In genomic region chr3:41076399-41076798, GRCh38 we compare ENCODE assay signal across 24 cellular contexts.
"Had no signal": no experiment of that assay in that cellular context is flagged by ENCODE, and none has a peak within 500 bp of the region (broad histone marks: within the 10 kb centered on the region; RNA-seq: fewer than 3 reads in every experiment).

No MANE protein-coding gene starts in this region.

- H3K4me3 Mint-ChIP-seq: naive thymus-derived CD4-positive, alpha-beta T cell; natural killer cell treated with Interleukin-12 subunit alpha and Interleukin-12 subunit beta and Interleukin-15 and Interleukin-18, amount 100 ng/mL, for 72 hours; stimulated activated naive CD8-positive, alpha-beta T cell treated with anti-CD3 and anti-CD28 coated beads, Interleukin-15, Interleukin-2, amounts not matched to agents 100 ng/mL and 50 ng/mL, for 24 hours had no signal

- H3K36me3 ChIP-seq: heart right ventricle, left lung, pancreas, prostate gland, right lobe of liver, suprapubic skin, thoracic aorta, tibial artery, upper lobe of right lung had no signal

- ATAC-seq: left colon; naive thymus-derived CD4-positive, alpha-beta T cell; natural killer cell treated with Interleukin-12 subunit alpha and Interleukin-12 subunit beta and Interleukin-15 and Interleukin-18, amount 100 ng/mL, for 72 hours; upper lobe of right lung had no signal

- H3K4me3 ChIP-seq: heart right ventricle, left lung, lung, mucosa of descending colon, pancreas, prostate gland, right lobe of liver, suprapubic skin, thoracic aorta, tibial artery, upper lobe of right lung had no signal

- H3K36me3 Mint-ChIP-seq: naive thymus-derived CD4-positive, alpha-beta T cell; natural killer cell treated with Interleukin-12 subunit alpha and Interleukin-12 subunit beta and Interleukin-15 and Interleukin-18, amount 100 ng/mL, for 72 hours had no signal

- H3K27ac Mint-ChIP-seq: naive thymus-derived CD4-positive, alpha-beta T cell; natural killer cell treated with Interleukin-12 subunit alpha and Interleukin-12 subunit beta and Interleukin-15 and Interleukin-18, amount 100 ng/mL, for 72 hours; stimulated activated naive CD8-positive, alpha-beta T cell treated with anti-CD3 and anti-CD28 coated beads, Interleukin-15, Interleukin-2, amounts not matched to agents 100 ng/mL and 50 ng/mL, for 24 hours had no signal

- H3K27me3 ChIP-seq: heart right ventricle, left lung, pancreas, right lobe of liver, suprapubic skin, tibial artery, upper lobe of right lung had no signal

- H3K4me1 ChIP-seq: left lung, pancreas, prostate gland, right lobe of liver, suprapubic skin, tibial artery, upper lobe of right lung had no signal

- H3K27ac ChIP-seq: left lung, pancreas, prostate gland, right lobe of liver, suprapubic skin, thoracic aorta, tibial artery, upper lobe of right lung had no signal

- DNase-seq: hippocampal formation; left lung; midbrain; naive thymus-derived CD4-positive, alpha-beta T cell; nucleus accumbens; pancreas; posterior cingulate gyrus; stimulated activated CD4-positive, alpha-beta T cell treated with anti-CD3 and anti-CD28 coated beads, Interleukin-12 subunit alpha, Interleukin-12 subunit beta, amount 100 ng/mL, for 4 hours; stimulated activated CD4-positive, alpha-beta T cell treated with anti-CD3 and anti-CD28 coated beads, Interleukin-15, amount 100 ng/mL, for 24 hours; stimulated activated CD4-positive, alpha-beta T cell treated with anti-CD3 and anti-CD28 coated beads, Interleukin-2, amount 100 ng/mL, for 24 hours; stimulated activated CD4-positive, alpha-beta T cell treated with anti-CD3 and anti-CD28 coated beads, Interleukin-4, amount 100 ng/mL, for 1 hour; stimulated activated naive CD4-positive, alpha-beta T cell; upper lobe of right lung had no signal

- H3K9me3 ChIP-seq: heart right ventricle, left lung, mucosa of descending colon, pancreas, prostate gland, right lobe of liver, suprapubic skin, thoracic aorta, tibial artery, upper lobe of right lung had no signal

- H3K9me3 Mint-ChIP-seq: natural killer cell treated with Interleukin-12 subunit alpha and Interleukin-12 subunit beta and Interleukin-15 and Interleukin-18, amount 100 ng/mL, for 72 hours; stimulated activated naive CD8-positive, alpha-beta T cell treated with anti-CD3 and anti-CD28 coated beads, Interleukin-15, Interleukin-2, amounts not matched to agents 100 ng/mL and 50 ng/mL, for 24 hours had no signal

- H3K27me3 Mint-ChIP-seq: stimulated activated naive CD8-positive, alpha-beta T cell treated with anti-CD3 and anti-CD28 coated beads, Interleukin-15, Interleukin-2, amounts not matched to agents 100 ng/mL and 50 ng/mL, for 24 hours had no signal
